In genomic region chr18:31227497-31228229, GRCh38 we compare ENCODE assay signal across 21 cellular contexts.
A peak's percentile ranks its signal among the peaks of the same experiment; 100 is the strongest.
DNase-seq lines count a peak whose midpoint lies in the region; ATAC-seq and TF ChIP-seq lines count a peak whose summit lies in the region.
"Had no signal": no experiment of that assay in that cellular context is flagged by ENCODE, and none has a peak within 500 bp of the region (broad histone marks: within the 10 kb centered on the region; RNA-seq: fewer than 3 reads in every experiment).

No MANE protein-coding gene starts in this region.

- peaks cover 20% of the 10 kb centered on the region for H3K4me1 Mint-ChIP-seq in neural crest cell
- no peaks in the 10 kb centered on the region for H3K4me1 Mint-ChIP-seq in HFFc6 (ENCODE audit: low read depth)
- H3K4me1 Mint-ChIP-seq in naive thymus-derived CD4-positive, alpha-beta T cell: peaks cover 0 to 5% (median 0%) of the 10 kb centered on the region in 7 donors
- H3K4me1 Mint-ChIP-seq: CD14-positive monocyte had no signal

- TF ChIP-seq CTCF in right atrium auricular region (IDR thresholded peaks at IDR 0.05): no peak
- TF ChIP-seq CTCF in neural crest cell (conservative IDR thresholded peaks at IDR 0.05): no peak
- TF ChIP-seq CTCF in HFFc6 (IDR thresholded peaks at IDR 0.05): no peak
- no peak for TF ChIP-seq CTCF in GM20000 (IDR thresholded peaks at IDR 0.05; ENCODE audit: extremely low read depth, missing control alignments)

- H3K4me1 ChIP-seq in right atrium auricular region: peaks cover 0 to 8% of the 10 kb centered on the region in 2 donors
- H3K4me1 ChIP-seq in naive thymus-derived CD4-positive, alpha-beta T cell (ENCODE audit: control insufficient read depth in 2 of 2, insufficient read depth in 2 of 2, low read length in 2 of 2): no peaks in the 10 kb centered on the region
- H3K4me1 ChIP-seq: Peyer's patch had no signal

- intact Hi-C loops in Right ventricle myocardium inferior (cut with DNase I) (loop anchor here (2.0 to 5.0 kb wide), 2 partner anchors 35 to 127 kb away; no protein-coding TSS in a partner anchor), cardiac septum (cut with DNase I) (loop anchor here (10.0 kb wide), 2 partner anchors 47 to 267 kb away; partner anchors contain the start of gene DSG2)
- intact Hi-C loops in naive thymus-derived CD4-positive, alpha-beta T cell (cut with micrococcal nuclease): no loop called here

- CTCF ChIA-PET in naive thymus-derived CD4-positive, alpha-beta T cell (lab: Charles Lee): no interaction called here

- ATAC-seq in Right ventricle myocardium inferior: peak; percentile 66
- ATAC-seq in naive thymus-derived CD4-positive, alpha-beta T cell: no peak

- H3K27me3 Mint-ChIP-seq in neural crest cell (ENCODE audit: low read depth) (no peaks in the 10 kb centered on the region), HFFc6 (ENCODE audit: insufficient read depth) (no peaks in the 10 kb centered on the region; the same call in 1 of the 2 replicates)
- no peaks in the 10 kb centered on the region for H3K27me3 Mint-ChIP-seq in naive thymus-derived CD4-positive, alpha-beta T cell

- H3K4me3 Mint-ChIP-seq in neural crest cell (no peak overlapping the region), HFFc6 (no peak overlapping the region)
- no peak overlapping the region for H3K4me3 Mint-ChIP-seq in naive thymus-derived CD4-positive, alpha-beta T cell
- H3K4me3 Mint-ChIP-seq: CD14-positive monocyte had no signal

- H3K4me3 ChIP-seq in right atrium auricular region: peak overlapping the region; percentile 33 to 39
- no peak overlapping the region for H3K4me3 ChIP-seq in naive thymus-derived CD4-positive, alpha-beta T cell (ENCODE audit: low read length)
- H3K4me3 ChIP-seq: Peyer's patch had no signal

- H3K27me3 ChIP-seq in right atrium auricular region: no peaks in the 10 kb centered on the region
- H3K27me3 ChIP-seq in naive thymus-derived CD4-positive, alpha-beta T cell (ENCODE audit: control insufficient read depth in 2 of 2, insufficient read depth in 2 of 2, low read length in 2 of 2): no peaks in the 10 kb centered on the region
- H3K27me3 ChIP-seq: Peyer's patch had no signal

- H3K27ac Mint-ChIP-seq in neural crest cell (ENCODE audit: unreplicated experiment) (peak overlapping the region; percentile 21), HFFc6 (no peak overlapping the region)
- H3K27ac Mint-ChIP-seq in naive thymus-derived CD4-positive, alpha-beta T cell: no peak overlapping the region
- H3K27ac Mint-ChIP-seq: CD14-positive monocyte had no signal

- H3K27ac ChIP-seq in right atrium auricular region: peak overlapping the region; percentile 58 to 90
- H3K27ac ChIP-seq in naive thymus-derived CD4-positive, alpha-beta T cell (ENCODE audit: low read depth, low read length): no peak overlapping the region
- H3K27ac ChIP-seq: 22Rv1, Peyer's patch had no signal

- DNase-seq in Right ventricle myocardium inferior (ENCODE audit: missing footprints) (no peak), cardiac septum (ENCODE audit: low spot score) (no peak), right atrium auricular region (ENCODE audit: low spot score) (no peak), neural crest cell (ENCODE audit: low read depth, low spot score) (no peak), HFFc6 (no peak), HCEC 1CT (no peak), GM20000 (ENCODE audit: low spot score) (no peak)
- DNase-seq in naive thymus-derived CD4-positive, alpha-beta T cell: no peak
- DNase-seq: AML-193, DMS79 treated with DMSO at 0.1 percent for 48 hours, MM.1S, NCI-H1092, NCI-H1436 treated with DMSO at 0.1 percent for 48 hours, NCI-H2029 treated with DMSO at 0.1 percent for 48 hours, NCI-H2171 treated with DMSO at 0.1 percent for 48 hours, NCI-H446 treated with DMSO at 0.1 percent for 48 hours, NCI-H69, Peyer's patch, SW 1271 had no signal

- POLR2A ChIA-PET in naive thymus-derived CD4-positive, alpha-beta T cell (lab: Charles Lee): no interaction called here

- peaks cover 0 to under 1% of the 10 kb centered on the region in 2 donors for H3K9me3 ChIP-seq in right atrium auricular region
- no peaks in the 10 kb centered on the region for H3K9me3 ChIP-seq in naive thymus-derived CD4-positive, alpha-beta T cell (ENCODE audit: control insufficient read depth in 2 of 3, low read length in 3 of 3)
- H3K9me3 ChIP-seq: Peyer's patch had no signal

- no peaks in the 10 kb centered on the region for H3K36me3 ChIP-seq in right atrium auricular region
- H3K36me3 ChIP-seq in naive thymus-derived CD4-positive, alpha-beta T cell (ENCODE audit: control insufficient read depth in 2 of 3, insufficient read depth in 3 of 3, low read length in 3 of 3): no peaks in the 10 kb centered on the region
- H3K36me3 ChIP-seq: Peyer's patch had no signal

- no peaks in the 10 kb centered on the region for H3K9me3 Mint-ChIP-seq in neural crest cell
- H3K9me3 Mint-ChIP-seq in HFFc6: peaks cover 45% of the 10 kb centered on the region
- H3K9me3 Mint-ChIP-seq in naive thymus-derived CD4-positive, alpha-beta T cell: peaks cover 0 to 9% (median 0%) of the 10 kb centered on the region in 11 donors

- H3K36me3 Mint-ChIP-seq in neural crest cell (ENCODE audit: low read depth) (no peaks in the 10 kb centered on the region), HFFc6 (ENCODE audit: low read depth) (no peaks in the 10 kb centered on the region)
- H3K36me3 Mint-ChIP-seq in naive thymus-derived CD4-positive, alpha-beta T cell: peaks cover 0 to 5% (median 0%) of the 10 kb centered on the region in 5 donors
- H3K36me3 Mint-ChIP-seq: CD14-positive monocyte had no signal

Comparison
In these comparisons a context has a peak if more than half of its experiments do, and no peak if none do; other contexts are left out.
1. intact Hi-C loops: an anchor here in Right ventricle myocardium inferior (2.0 to 5.0 kb wide) and cardiac septum (10.0 kb wide); none called in naive thymus-derived CD4-positive, alpha-beta T cell.